In the genomic region with DNA sequence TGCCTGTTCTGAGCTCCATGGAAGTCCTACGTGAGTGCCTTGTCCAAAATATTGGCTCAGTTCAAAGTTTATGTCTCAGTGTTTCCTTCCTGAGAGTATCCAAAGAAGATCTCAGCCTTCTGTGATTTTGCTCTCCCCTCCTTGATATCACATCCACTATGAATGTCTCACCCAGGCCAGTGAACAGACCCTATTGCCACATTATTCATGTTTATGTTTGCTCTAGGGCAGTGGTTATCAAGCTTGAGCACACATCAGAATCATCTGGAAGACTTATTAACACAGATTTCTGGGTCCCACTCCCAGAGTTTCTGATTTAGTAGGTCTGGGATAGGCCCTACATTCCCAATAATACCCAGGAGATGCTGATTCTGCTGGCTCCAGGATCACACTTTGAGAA, we compare ENCODE assay signal across 8 cellular contexts.
A peak's percentile ranks its signal among the peaks of the same experiment; 100 is the strongest.
DNase-seq lines count a peak whose midpoint lies in the region; ATAC-seq and TF ChIP-seq lines count a peak whose summit lies in the region.
"Had no signal": no experiment of that assay in that cellular context is flagged by ENCODE, and none has a peak within 500 bp of the region (broad histone marks: within the 10 kb centered on the region; RNA-seq: fewer than 3 reads in every experiment).

No MANE protein-coding gene starts in this region.

- H2AFZ ChIP-seq in PC-3 (ENCODE audit: low read length), result no peak overlapping the region

- 0 out of 2 replicates have a peak overlapping the region, but pooled peaks have one; percentile 29 for H3K9ac ChIP-seq in PC-3 (ENCODE audit: low read length)

- TF ChIP-seq EP300 in tibial nerve (IDR thresholded peaks at IDR 0.05), result no peak

- H3F3A ChIP-seq in PC-3 (ENCODE audit: low read length, unreplicated experiment), result peaks cover 9% of the 10 kb centered on the region

- WGBS in mesodermal cell (ENCODE audit: insufficient coverage in 2 of 2), 2 experiments, result 83 to 100% methylated on average over 1 of the region's 1 CpG
- 60 to 81% methylated on average over 1 of the region's 1 CpG for WGBS in tibial nerve, 2 donors

- H3K27me3 ChIP-seq in PC-3 (ENCODE audit: low read length), result no peaks in the 10 kb centered on the region
- H3K27me3 ChIP-seq in tibial nerve, result no peaks in the 10 kb centered on the region

- intact Hi-C loops in PC-3 (cut with micrococcal nuclease), result no loop called here

- POLR2A ChIA-PET in PC-3 (lab: Charles Lee; ENCODE audit: unreplicated experiment), result interaction anchor here (0.6 kb wide), 1 partner anchor 10 kb away, joined by 3 read pairs; no protein-coding TSS in a partner anchor

- H3K27ac ChIP-seq in PC-3 (ENCODE audit: low read length), result peak overlapping the region; percentile 75
- H3K27ac ChIP-seq in mesodermal cell (ENCODE audit: low read depth, low read length, severe bottlenecking), result peak overlapping the region; percentile 94
- peak overlapping the region in 3 of 4 donors; percentile 58 to 67 (median 62) for H3K27ac ChIP-seq in tibial nerve

- H3K4me1 Mint-ChIP-seq in chondrocyte (ENCODE audit: low read depth), result peaks cover 50% of the 10 kb centered on the region

- TF ChIP-seq POLR2A in tibial nerve (IDR thresholded peaks at IDR 0.05), result no peak

- no peak for DNase-seq in PC-3
- no peak for DNase-seq in chondrocyte (ENCODE audit: low spot score)
- no peak for DNase-seq in tibial nerve (ENCODE audit: low spot score in 2 of 2)

- no peaks in the 10 kb centered on the region for H3K27me3 Mint-ChIP-seq in chondrocyte (ENCODE audit: low read depth)

- H3K4me3 Mint-ChIP-seq in chondrocyte (ENCODE audit: unreplicated experiment), result no peak overlapping the region

- H3K4me3 ChIP-seq in PC-3 (ENCODE audit: low read length), result no peak overlapping the region
- no peak overlapping the region for H3K4me3 ChIP-seq in mesodermal cell (ENCODE audit: extremely low read depth, insufficient read depth, low read length, poor library complexity, severe bottlenecking)
- no peak overlapping the region for H3K4me3 ChIP-seq in tibial nerve

- CTCF ChIA-PET in PC-3 (lab: Charles Lee), result interaction anchor here (0.6 kb wide), 1 partner anchor 592 kb away, joined by 3 read pairs; no protein-coding TSS in a partner anchor

- H4K20me1 ChIP-seq in PC-3 (ENCODE audit: low read length), result no peaks in the 10 kb centered on the region

- BruUV-seq in PC-3 (replicated peaks; lab: Mats Ljungman, UMichigan), result no TSS peak

- H3K9me3 ChIP-seq in PC-3 (ENCODE audit: low read length) (no peaks in the 10 kb centered on the region), mesodermal cell (ENCODE audit: control insufficient read depth, low read length) (no peaks in the 10 kb centered on the region), tibial nerve (no peaks in the 10 kb centered on the region)

- peak overlapping the region; percentile 81 for H3K4me2 ChIP-seq in PC-3 (ENCODE audit: low read length)

- ATAC-seq in PC-3, result no peak
- ATAC-seq in HG02852 (IDR thresholded peaks at IDR 0.05; ENCODE audit: unreplicated experiment), result no peak
- ATAC-seq in HG02885 (IDR thresholded peaks at IDR 0.05; ENCODE audit: poor library complexity, unreplicated experiment), result no peak
- no peak for ATAC-seq in HG03159 (IDR thresholded peaks at IDR 0.05; ENCODE audit: unreplicated experiment)
- ATAC-seq: activated naive CD4-positive, alpha-beta T cell treated with anti-CD3 and anti-CD28 coated beads, Interleukin-2, amount 50 U/mL, for 72 hours had no signal

- H3K36me3 Mint-ChIP-seq in chondrocyte (ENCODE audit: low read depth), result no peaks in the 10 kb centered on the region
- H3K36me3 Mint-ChIP-seq: activated naive CD4-positive, alpha-beta T cell treated with anti-CD3 and anti-CD28 coated beads, Interleukin-2, amount 50 U/mL, for 72 hours had no signal

- H3K36me3 ChIP-seq in PC-3 (ENCODE audit: low read depth, low read length), result no peaks in the 10 kb centered on the region
- no peaks in the 10 kb centered on the region for H3K36me3 ChIP-seq in mesodermal cell (ENCODE audit: control insufficient read depth, insufficient read depth, low read length)
- no peaks in the 10 kb centered on the region for H3K36me3 ChIP-seq in tibial nerve

- peak overlapping the region; percentile 70 for H3K27ac Mint-ChIP-seq in chondrocyte (ENCODE audit: unreplicated experiment)
- H3K27ac Mint-ChIP-seq: activated naive CD4-positive, alpha-beta T cell treated with anti-CD3 and anti-CD28 coated beads, Interleukin-2, amount 50 U/mL, for 72 hours had no signal

- no peaks in the 10 kb centered on the region for H3K79me2 ChIP-seq in PC-3 (ENCODE audit: low read length)

- TF ChIP-seq CTCF in PC-3 (conservative IDR thresholded peaks at IDR 0.05; ENCODE audit: low read depth, low read length) (no peak), chondrocyte (IDR thresholded peaks at IDR 0.05) (no peak), tibial nerve (IDR thresholded peaks at IDR 0.05) (no peak)

- H3K9me2 ChIP-seq in PC-3 (replicated peaks; ENCODE audit: low read length), result no peaks in the 10 kb centered on the region

- no peaks in the 10 kb centered on the region for H3K9me3 Mint-ChIP-seq in chondrocyte (ENCODE audit: low read depth)
- H3K9me3 Mint-ChIP-seq: activated naive CD4-positive, alpha-beta T cell treated with anti-CD3 and anti-CD28 coated beads, Interleukin-2, amount 50 U/mL, for 72 hours had no signal

- H3K4me1 ChIP-seq in PC-3 (ENCODE audit: insufficient read depth, low read length) (peaks cover 36% of the 10 kb centered on the region), mesodermal cell (ENCODE audit: control insufficient read depth, insufficient read depth, low read length, poor library complexity, severe bottlenecking) (peaks cover 26% of the 10 kb centered on the region), tibial nerve (peaks cover 0 to 43% (median 12%) of the 10 kb centered on the region in 4 donors)
